ENCODE assay signal across 1 cellular context in genomic region chr6:166307981-166308768, GRCh38.
TF ChIP-seq lines count a peak whose summit lies in the region.

Gene PRR18 (minus strand): TSS chr6:166308392. CDS start chr6:166308142, 250 bp downstream.

TF ChIP-seq in HepG2, 621 proteins besides CTCF, POLR2A, EP300 and RAD21 (continued from another document and continues in another):
- TF ChIP-seq NFAT5 (CRISPR knock-in tag; IDR thresholded peaks at IDR 0.05) (peak; percentile 23; the same call in 1 of the 2 replicates), ZBTB39 (CRISPR knock-in tag; IDR thresholded peaks at IDR 0.05) (no peak), ZNF572 (CRISPR knock-in tag; IDR thresholded peaks at IDR 0.05) (0 out of 2 replicates have a peak, but pooled peaks have one; percentile 46), ETS1 (CRISPR knock-in tag; IDR thresholded peaks at IDR 0.05) (no peak), ZNF749 (CRISPR knock-in tag; IDR thresholded peaks at IDR 0.05; ENCODE audit: borderline replicate concordance) (no peak), ZNF224 (CRISPR knock-in tag; IDR thresholded peaks at IDR 0.05) (no peak), ZBED4 (CRISPR knock-in tag; IDR thresholded peaks at IDR 0.05; ENCODE audit: borderline replicate concordance) (0 out of 2 replicates have a peak, but pooled peaks have one; percentile 32), HINFP (CRISPR knock-in tag; IDR thresholded peaks at IDR 0.05; ENCODE audit: low read depth) (0 out of 2 replicates have a peak, but pooled peaks have one; percentile 24), PHB2 (IDR thresholded peaks at IDR 0.05; ENCODE audit: partially characterized antibody) (no peak), ZNF17 (CRISPR knock-in tag; IDR thresholded peaks at IDR 0.05) (no peak), ZSCAN29 (CRISPR knock-in tag; conservative IDR thresholded peaks at IDR 0.05) (peak; percentile 66; the same call in 1 of the 2 replicates), PAXIP1 (CRISPR knock-in tag; conservative IDR thresholded peaks at IDR 0.05) (peak; percentile 26; the same call in 1 of the 2 replicates), ZBTB38 (CRISPR knock-in tag; IDR thresholded peaks at IDR 0.05) (peak; percentile 54; the same call in 1 of the 2 replicates), ISL2 (CRISPR knock-in tag; IDR thresholded peaks at IDR 0.05) (no peak), GATA4 (IDR thresholded peaks at IDR 0.05; ENCODE audit: borderline replicate concordance, low read depth) (no peak), ZNF333 (CRISPR knock-in tag; IDR thresholded peaks at IDR 0.05; ENCODE audit: borderline replicate concordance) (no peak; the same call in 1 of the 2 replicates), ARID2 (CRISPR knock-in tag; IDR thresholded peaks at IDR 0.05; ENCODE audit: borderline replicate concordance) (0 out of 2 replicates have a peak, but pooled peaks have one; percentile 48), MTERF4 (CRISPR knock-in tag; IDR thresholded peaks at IDR 0.05) (0 out of 2 replicates have a peak, but pooled peaks have one; percentile 62), RFX5 (IDR thresholded peaks at IDR 0.05; ENCODE audit: low read depth, low read length) (no peak), RELA (CRISPR knock-in tag; IDR thresholded peaks at IDR 0.05) (no peak), REL (CRISPR knock-in tag; conservative IDR thresholded peaks at IDR 0.05) (no peak), CEBPZ (IDR thresholded peaks at IDR 0.05; ENCODE audit: low read length) (no peak), HNRNPK (IDR thresholded peaks at IDR 0.05; ENCODE audit: low read depth, low read length, poor library complexity, severe bottlenecking) (no peak), MED13 (CRISPR knock-in tag; IDR thresholded peaks at IDR 0.05) (0 out of 2 replicates have a peak, but pooled peaks have one; percentile 30), HDAC2 (CRISPR knock-in tag; IDR thresholded peaks at IDR 0.05) (0 out of 2 replicates have a peak, but pooled peaks have one; percentile 28)
